In the genomic region with DNA sequence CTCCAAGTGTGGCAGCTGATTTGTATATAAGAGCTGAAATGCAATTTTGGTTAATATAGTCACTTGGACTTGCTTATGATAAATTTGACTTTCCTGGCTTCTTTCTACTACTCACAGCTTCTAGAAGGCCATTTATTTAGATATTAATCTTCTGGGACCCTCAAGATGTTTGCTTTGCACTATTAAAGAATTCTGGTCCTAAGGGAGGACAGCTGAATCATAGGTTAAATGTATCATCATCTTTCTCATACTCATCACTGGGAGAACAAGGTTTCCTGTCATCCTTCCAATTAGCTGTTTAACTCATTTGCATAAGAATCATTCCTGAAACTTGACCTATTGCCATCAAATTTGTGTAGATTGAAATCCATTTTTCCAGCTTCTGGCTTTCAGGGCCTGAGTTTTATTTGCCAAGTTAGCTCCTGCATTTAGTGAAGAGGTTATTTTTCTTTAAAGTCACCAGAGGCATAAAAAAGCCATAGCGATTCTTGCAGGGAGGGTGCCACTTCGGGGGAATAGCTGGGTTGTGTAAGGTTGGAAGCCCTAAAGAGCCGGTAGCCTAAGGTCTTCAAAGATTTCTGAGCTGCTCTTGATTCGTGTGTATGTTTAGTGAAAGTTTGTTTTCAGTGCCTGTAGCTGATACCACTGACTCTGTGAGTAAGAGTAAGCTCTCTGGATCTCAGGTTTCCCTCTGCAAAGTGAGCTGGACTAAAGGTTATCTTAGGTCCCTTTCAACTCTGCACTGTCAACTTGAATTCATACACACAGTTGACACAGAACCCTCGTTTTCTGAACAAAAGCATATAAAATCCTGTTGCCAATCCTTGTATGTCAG, we compare ENCODE assay signal across 1 cellular context.
TF ChIP-seq lines count a peak whose summit lies in the region.

No MANE protein-coding gene starts in this region.

TF ChIP-seq in GM23338, 12 proteins besides CTCF, POLR2A, EP300 and RAD21:
- TF ChIP-seq, protein P1, sequence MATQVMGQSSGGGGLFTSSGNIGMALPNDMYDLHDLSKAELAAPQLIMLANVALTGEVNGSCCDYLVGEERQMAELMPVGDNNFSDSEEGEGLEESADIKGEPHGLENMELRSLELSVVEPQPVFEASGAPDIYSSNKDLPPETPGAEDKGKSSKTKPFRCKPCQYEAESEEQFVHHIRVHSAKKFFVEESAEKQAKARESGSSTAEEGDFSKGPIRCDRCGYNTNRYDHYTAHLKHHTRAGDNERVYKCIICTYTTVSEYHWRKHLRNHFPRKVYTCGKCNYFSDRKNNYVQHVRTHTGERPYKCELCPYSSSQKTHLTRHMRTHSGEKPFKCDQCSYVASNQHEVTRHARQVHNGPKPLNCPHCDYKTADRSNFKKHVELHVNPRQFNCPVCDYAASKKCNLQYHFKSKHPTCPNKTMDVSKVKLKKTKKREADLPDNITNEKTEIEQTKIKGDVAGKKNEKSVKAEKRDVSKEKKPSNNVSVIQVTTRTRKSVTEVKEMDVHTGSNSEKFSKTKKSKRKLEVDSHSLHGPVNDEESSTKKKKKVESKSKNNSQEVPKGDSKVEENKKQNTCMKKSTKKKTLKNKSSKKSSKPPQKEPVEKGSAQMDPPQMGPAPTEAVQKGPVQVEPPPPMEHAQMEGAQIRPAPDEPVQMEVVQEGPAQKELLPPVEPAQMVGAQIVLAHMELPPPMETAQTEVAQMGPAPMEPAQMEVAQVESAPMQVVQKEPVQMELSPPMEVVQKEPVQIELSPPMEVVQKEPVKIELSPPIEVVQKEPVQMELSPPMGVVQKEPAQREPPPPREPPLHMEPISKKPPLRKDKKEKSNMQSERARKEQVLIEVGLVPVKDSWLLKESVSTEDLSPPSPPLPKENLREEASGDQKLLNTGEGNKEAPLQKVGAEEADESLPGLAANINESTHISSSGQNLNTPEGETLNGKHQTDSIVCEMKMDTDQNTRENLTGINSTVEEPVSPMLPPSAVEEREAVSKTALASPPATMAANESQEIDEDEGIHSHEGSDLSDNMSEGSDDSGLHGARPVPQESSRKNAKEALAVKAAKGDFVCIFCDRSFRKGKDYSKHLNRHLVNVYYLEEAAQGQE (IDR thresholded peaks at IDR 0.05; ENCODE audit: unreplicated experiment) = no peak
- TF ChIP-seq, protein P2, sequence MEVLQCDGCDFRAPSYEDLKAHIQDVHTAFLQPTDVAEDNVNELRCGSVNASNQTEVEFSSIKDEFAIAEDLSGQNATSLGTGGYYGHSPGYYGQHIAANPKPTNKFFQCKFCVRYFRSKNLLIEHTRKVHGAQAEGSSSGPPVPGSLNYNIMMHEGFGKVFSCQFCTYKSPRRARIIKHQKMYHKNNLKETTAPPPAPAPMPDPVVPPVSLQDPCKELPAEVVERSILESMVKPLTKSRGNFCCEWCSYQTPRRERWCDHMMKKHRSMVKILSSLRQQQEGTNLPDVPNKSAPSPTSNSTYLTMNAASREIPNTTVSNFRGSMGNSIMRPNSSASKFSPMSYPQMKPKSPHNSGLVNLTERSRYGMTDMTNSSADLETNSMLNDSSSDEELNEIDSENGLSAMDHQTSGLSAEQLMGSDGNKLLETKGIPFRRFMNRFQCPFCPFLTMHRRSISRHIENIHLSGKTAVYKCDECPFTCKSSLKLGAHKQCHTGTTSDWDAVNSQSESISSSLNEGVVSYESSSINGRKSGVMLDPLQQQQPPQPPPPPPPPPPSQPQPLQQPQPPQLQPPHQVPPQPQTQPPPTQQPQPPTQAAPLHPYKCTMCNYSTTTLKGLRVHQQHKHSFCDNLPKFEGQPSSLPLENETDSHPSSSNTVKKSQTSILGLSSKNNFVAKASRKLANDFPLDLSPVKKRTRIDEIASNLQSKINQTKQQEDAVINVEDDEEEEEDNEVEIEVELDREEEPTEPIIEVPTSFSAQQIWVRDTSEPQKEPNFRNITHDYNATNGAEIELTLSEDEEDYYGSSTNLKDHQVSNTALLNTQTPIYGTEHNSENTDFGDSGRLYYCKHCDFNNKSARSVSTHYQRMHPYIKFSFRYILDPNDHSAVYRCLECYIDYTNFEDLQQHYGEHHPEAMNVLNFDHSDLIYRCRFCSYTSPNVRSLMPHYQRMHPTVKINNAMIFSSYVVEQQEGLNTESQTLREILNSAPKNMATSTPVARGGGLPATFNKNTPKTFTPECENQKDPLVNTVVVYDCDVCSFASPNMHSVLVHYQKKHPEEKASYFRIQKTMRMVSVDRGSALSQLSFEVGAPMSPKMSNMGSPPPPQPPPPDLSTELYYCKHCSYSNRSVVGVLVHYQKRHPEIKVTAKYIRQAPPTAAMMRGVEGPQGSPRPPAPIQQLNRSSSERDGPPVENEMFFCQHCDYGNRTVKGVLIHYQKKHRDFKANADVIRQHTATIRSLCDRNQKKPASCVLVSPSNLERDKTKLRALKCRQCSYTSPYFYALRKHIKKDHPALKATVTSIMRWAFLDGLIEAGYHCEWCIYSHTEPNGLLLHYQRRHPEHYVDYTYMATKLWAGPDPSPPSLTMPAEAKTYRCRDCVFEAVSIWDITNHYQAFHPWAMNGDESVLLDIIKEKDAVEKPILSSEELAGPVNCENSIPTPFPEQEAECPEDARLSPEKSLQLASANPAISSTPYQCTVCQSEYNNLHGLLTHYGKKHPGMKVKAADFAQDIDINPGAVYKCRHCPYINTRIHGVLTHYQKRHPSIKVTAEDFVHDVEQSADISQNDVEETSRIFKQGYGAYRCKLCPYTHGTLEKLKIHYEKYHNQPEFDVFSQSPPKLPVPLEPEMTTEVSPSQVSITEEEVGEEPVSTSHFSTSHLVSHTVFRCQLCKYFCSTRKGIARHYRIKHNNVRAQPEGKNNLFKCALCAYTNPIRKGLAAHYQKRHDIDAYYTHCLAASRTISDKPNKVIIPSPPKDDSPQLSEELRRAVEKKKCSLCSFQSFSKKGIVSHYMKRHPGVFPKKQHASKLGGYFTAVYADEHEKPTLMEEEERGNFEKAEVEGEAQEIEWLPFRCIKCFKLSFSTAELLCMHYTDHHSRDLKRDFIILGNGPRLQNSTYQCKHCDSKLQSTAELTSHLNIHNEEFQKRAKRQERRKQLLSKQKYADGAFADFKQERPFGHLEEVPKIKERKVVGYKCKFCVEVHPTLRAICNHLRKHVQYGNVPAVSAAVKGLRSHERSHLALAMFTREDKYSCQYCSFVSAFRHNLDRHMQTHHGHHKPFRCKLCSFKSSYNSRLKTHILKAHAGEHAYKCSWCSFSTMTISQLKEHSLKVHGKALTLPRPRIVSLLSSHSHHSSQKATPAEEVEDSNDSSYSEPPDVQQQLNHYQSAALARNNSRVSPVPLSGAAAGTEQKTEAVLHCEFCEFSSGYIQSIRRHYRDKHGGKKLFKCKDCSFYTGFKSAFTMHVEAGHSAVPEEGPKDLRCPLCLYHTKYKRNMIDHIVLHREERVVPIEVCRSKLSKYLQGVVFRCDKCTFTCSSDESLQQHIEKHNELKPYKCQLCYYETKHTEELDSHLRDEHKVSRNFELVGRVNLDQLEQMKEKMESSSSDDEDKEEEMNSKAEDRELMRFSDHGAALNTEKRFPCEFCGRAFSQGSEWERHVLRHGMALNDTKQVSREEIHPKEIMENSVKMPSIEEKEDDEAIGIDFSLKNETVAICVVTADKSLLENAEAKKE (CRISPR knock-in tag; IDR thresholded peaks at IDR 0.05) = no peak
